In the genomic region with DNA sequence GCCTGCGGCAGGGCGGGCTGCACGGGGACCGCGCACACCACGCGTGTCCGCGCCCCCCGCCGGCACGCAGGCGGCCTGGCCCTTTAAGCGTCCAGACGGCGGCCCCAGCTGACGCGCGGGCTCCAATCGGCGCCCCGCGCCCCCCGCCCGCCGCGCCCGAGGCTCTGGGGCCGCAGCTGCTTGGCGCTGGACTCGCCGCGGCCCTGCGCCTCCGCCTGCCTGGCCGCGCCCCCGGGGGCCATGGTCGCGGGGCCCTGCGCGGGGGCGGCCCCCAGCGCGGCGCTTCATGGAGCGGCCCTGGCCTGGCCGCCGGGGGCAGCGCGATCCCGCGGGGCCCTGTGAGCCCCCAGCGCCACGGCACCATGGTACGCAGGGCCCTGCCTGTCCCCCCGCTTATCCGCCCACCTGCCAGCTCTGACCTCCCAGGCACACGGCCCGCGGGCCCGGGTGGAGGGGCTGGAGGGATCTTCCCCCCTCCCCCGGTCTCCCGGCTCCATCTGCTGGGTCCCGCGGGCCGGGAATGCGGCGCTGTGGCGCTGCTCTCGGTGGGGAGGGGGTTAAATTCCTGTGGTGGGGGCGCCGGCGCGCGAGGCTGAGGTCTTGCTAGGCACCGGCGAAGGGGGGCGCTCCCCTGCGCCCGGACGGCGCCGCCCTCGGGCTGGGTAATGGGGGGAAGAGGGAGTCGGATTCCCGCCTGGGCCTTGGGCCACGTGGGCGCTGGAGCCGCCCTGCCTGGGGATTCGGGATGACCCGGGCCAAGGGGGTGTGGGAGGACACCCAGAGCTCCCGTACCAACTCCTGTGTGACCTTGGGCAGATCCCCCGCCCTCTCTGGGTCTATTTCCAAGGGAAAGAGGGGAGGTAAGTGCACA, we compare ENCODE assay signal across 8 cellular contexts. TPM values are rescaled to one million over a fixed set of nuclear protein-coding genes. Genes with fewer than 3 reads are reported as not detected.
DNase-seq lines count a peak whose midpoint lies in the region; ATAC-seq, FAIRE-seq and TF ChIP-seq lines count a peak whose summit lies in the region.

No MANE protein-coding gene starts in this region.

- peaks cover 15% of the 10 kb centered on the region for H3K27me3 Mint-ChIP-seq in stimulated activated naive CD8-positive, alpha-beta T cell treated with anti-CD3 and anti-CD28 coated beads, Interleukin-15, amount 100 ng/mL, for 72 hours

- peak overlapping the region; percentile 71 to 89 (median 83) for H3K4me3 ChIP-seq in HepG2 (replicated peaks in 1 of 3; ENCODE audit: insufficient read depth in 1 of 3, low read depth in 2 of 3, low read length in 3 of 3)

- CTCF ChIA-PET in HepG2 (lab: Yijun Ruan, JAX; ENCODE audit: low intra/inter-chr PET ratio, low total read pairs) = no interaction called here

- H3K9me3 Mint-ChIP-seq in stimulated activated naive CD8-positive, alpha-beta T cell treated with anti-CD3 and anti-CD28 coated beads, Interleukin-15, amount 100 ng/mL, for 72 hours = no peaks in the 10 kb centered on the region

- peaks cover 21% of the 10 kb centered on the region for H3K4me1 Mint-ChIP-seq in stimulated activated naive CD8-positive, alpha-beta T cell treated with anti-CD3 and anti-CD28 coated beads, Interleukin-15, amount 100 ng/mL, for 72 hours

- H3K79me2 ChIP-seq in HepG2 (ENCODE audit: insufficient read depth, low read length) = peaks cover 7% of the 10 kb centered on the region

- H3K27ac Mint-ChIP-seq in stimulated activated naive CD8-positive, alpha-beta T cell treated with anti-CD3 and anti-CD28 coated beads, Interleukin-15, amount 100 ng/mL, for 72 hours = peak overlapping the region in 1 of 2 donors; percentile 27

- peak; percentile 83 for DNase-seq in AG08396 (ENCODE audit: low spot score)
- DNase-seq in GM13976 (ENCODE audit: low spot score) = peak; percentile 77
- DNase-seq in RPMI8226 = peak; percentile 42
- DNase-seq in ecto neural progenitor cell (ENCODE audit: low spot score) = peak; percentile 91
- DNase-seq in HepG2 (ENCODE audit: low spot score) = peak; percentile 44
- no peak for DNase-seq in stimulated activated naive CD8-positive, alpha-beta T cell treated with anti-CD3 and anti-CD28 coated beads, Interleukin-15, amount 100 ng/mL, for 72 hours

- no peaks in the 10 kb centered on the region for H3K36me3 ChIP-seq in HepG2 (replicated peaks in 1 of 2; ENCODE audit: control insufficient read depth in 1 of 2, insufficient read depth in 2 of 2, low read length in 2 of 2)

- no peaks in the 10 kb centered on the region for H3K9me3 ChIP-seq in HepG2 (ENCODE audit: low read length)

- POLR2A ChIA-PET in HepG2 (lab: Yijun Ruan, JAX) = interaction anchor here (1.0 kb wide), 1 partner anchor 92 kb away, joined by 3 read pairs; no protein-coding TSS in a partner anchor

- H3K27me3 ChIP-seq in HepG2 (ENCODE audit: control insufficient read depth in 1 of 2, insufficient read depth in 2 of 2, low read length in 2 of 2) = no peaks in the 10 kb centered on the region

- no peaks in the 10 kb centered on the region for H4K20me1 ChIP-seq in HepG2 (ENCODE audit: insufficient read depth, low read length)

- peak overlapping the region; percentile 80 for H3K9ac ChIP-seq in HepG2 (ENCODE audit: insufficient read depth, low read depth, low read length)

- H3K4me2 ChIP-seq in HepG2 (ENCODE audit: low read depth, low read length) = peak overlapping the region; percentile 90

- intact Hi-C loops in HepG2 (cut with micrococcal nuclease; ENCODE audit: unreplicated experiment) = loop anchor here (5.0 kb wide), 3 partner anchors 78 to 178 kb away; no protein-coding TSS in a partner anchor

- TSS peak; percentile 39 for BruUV-seq in HepG2 (replicated peaks; lab: Mats Ljungman, UMichigan)

- no peak for TF ChIP-seq POLR2A in HepG2 (IDR thresholded peaks at IDR 0.05; ENCODE audit: insufficient read depth in 1 of 2, low read depth in 2 of 2, low read length in 2 of 2)

- TF ChIP-seq RAD21 in HepG2 (CRISPR knock-in tag; IDR thresholded peaks at IDR 0.05) = peak; percentile 43; the same call in 1 of the 2 replicates

- ATAC-seq in HepG2 = peak; percentile 20
- peak; percentile 57 for ATAC-seq in stimulated activated naive CD8-positive, alpha-beta T cell treated with anti-CD3 and anti-CD28 coated beads, Interleukin-15, amount 100 ng/mL, for 72 hours
- ATAC-seq in GM18907 (IDR thresholded peaks at IDR 0.05; ENCODE audit: unreplicated experiment) = no peak
- ATAC-seq in HG02973 (IDR thresholded peaks at IDR 0.05; ENCODE audit: unreplicated experiment) = no peak

- TF ChIP-seq CTCF in GM13976 (IDR thresholded peaks at IDR 0.05; ENCODE audit: borderline replicate concordance, control extremely low read depth, extremely low read depth, insufficient read depth, missing control alignments) (no peak), HepG2 (CRISPR knock-in tag; IDR thresholded peaks at IDR 0.05) (peak; percentile 65)

- peaks cover 62% of the 10 kb centered on the region for H3K4me1 ChIP-seq in HepG2 (ENCODE audit: insufficient read depth, low read length)

- H3K4me3 Mint-ChIP-seq in stimulated activated naive CD8-positive, alpha-beta T cell treated with anti-CD3 and anti-CD28 coated beads, Interleukin-15, amount 100 ng/mL, for 72 hours = peak overlapping the region; percentile 19 to 46

- FAIRE-seq in HepG2 (lab: Jason Lieb, UNC) = no peak

- in situ Hi-C loops in GM13976 (cut with MboI; ENCODE audit: low sequenced_read_pairs, unreplicated experiment) (no loop called here), HepG2 (cut with HindIII; ENCODE audit: extremely low pct_ligation_motif_present, low pct_unique_long_range_greater_than_20kb) (loop anchor here (5.0 kb wide), 1 partner anchor 93 kb away; no protein-coding TSS in a partner anchor)

- no CpG with 5 or more reads among the region's 94 CpGs for WGBS in HepG2 (ENCODE audit: low lambda C conversion rate)

- no peak overlapping the region for H2AFZ ChIP-seq in HepG2 (ENCODE audit: low read length)

- TF ChIP-seq EP300 in HepG2 (IDR thresholded peaks at IDR 0.05; ENCODE audit: low read depth in 2 of 2, low read length in 2 of 2) = peak in 1 of 2 experiments; percentile 2; a peak in 1 of 4 replicates
- TF ChIP-seq EP300 in HepG2 (CRISPR knock-in tag; IDR thresholded peaks at IDR 0.05; ENCODE audit: borderline replicate concordance) = no peak; the same call in 1 of the 2 replicates

- peak overlapping the region; percentile 59 for H3K27ac ChIP-seq in HepG2 (ENCODE audit: extremely low read length, insufficient read depth, low read length)

RNA-seq across cellular contexts. Expression of a gene that starts 1.1 kb away (rescaled TPM):
- total RNA-seq in HepG2 (2016; rRNA removed; fragmentation: Illumina TruSeq; extraction: Trizol) = 1.4 and 3.1 TPM in 2 replicates
- total RNA-seq in HepG2 (2016; cell fraction: cytosol; rRNA removed; fragmentation: Illumina TruSeq; extraction: Trizol; ENCODE audit: low read depth) = 0.20 and 0.44 TPM in 2 replicates
- total RNA-seq in HepG2 (2016; cell fraction: insoluble cytoplasmic fraction; rRNA removed; fragmentation: Illumina TruSeq; extraction: Trizol) = 1.4 and 3.1 TPM in 2 replicates
- total RNA-seq in HepG2 (2016; cell fraction: membrane; rRNA removed; fragmentation: Illumina TruSeq; extraction: Trizol) = 1.5 and 1.6 TPM in 2 replicates
- 2.9 and 3.4 TPM in 2 replicates for total RNA-seq in HepG2 (2016; cell fraction: nucleus; rRNA removed; fragmentation: Illumina TruSeq; extraction: Trizol)
- polyA plus RNA-seq in HepG2 (2011; rRNA removed) = 1.5 and 2.4 TPM in 2 replicates
- polyA plus RNA-seq in HepG2 (2011; cell fraction: cytosol; rRNA removed) = 1.3 and 1.5 TPM in 2 replicates
- 5.0 and 5.4 TPM in 2 replicates for polyA plus RNA-seq in HepG2 (2011; cell fraction: nucleus; rRNA removed)
- 1.1 and 1.5 TPM in 2 replicates for polyA plus RNA-seq in HepG2 (2012)
- 0.19 and 0.20 TPM in 2 replicates for polyA plus RNA-seq in HepG2 (2016; cell fraction: cytosol; fragmentation: Illumina TruSeq; extraction: Trizol; ENCODE audit: low read depth)
- polyA plus RNA-seq in HepG2 (2016; cell fraction: insoluble cytoplasmic fraction; fragmentation: Illumina TruSeq; extraction: Trizol; ENCODE audit: low read depth) = 1.4 and 1.5 TPM in 2 replicates
- 0.82 and 1.3 TPM in 2 replicates for polyA plus RNA-seq in HepG2 (2016; cell fraction: membrane; fragmentation: Illumina TruSeq; extraction: Trizol; ENCODE audit: low read depth)
- polyA plus RNA-seq in HepG2 (2016; cell fraction: nucleus; fragmentation: Illumina TruSeq; extraction: Trizol; ENCODE audit: insufficient read depth, low read depth) = 2.3 and 3.8 TPM in 2 replicates
- 7.3 and 12.7 TPM in 2 replicates for polyA minus RNA-seq in HepG2 (2011; rRNA and poly(A)+ RNA removed; ENCODE audit: low replicate concordance)
- polyA minus RNA-seq in HepG2 (2011; cell fraction: cytosol; rRNA and poly(A)+ RNA removed) = 1.7 and 1.8 TPM in 2 replicates
- polyA minus RNA-seq in HepG2 (2011; cell fraction: nucleus; rRNA and poly(A)+ RNA removed) = 4.7 and 5.2 TPM in 2 replicates

RNA-seq across cellular contexts. Expression of a gene that starts 30.8 kb away (rescaled TPM):
- not detected in 2 replicates for total RNA-seq in HepG2 (2016; rRNA removed; fragmentation: Illumina TruSeq; extraction: Trizol)
- total RNA-seq in HepG2 (2016; cell fraction: cytosol; rRNA removed; fragmentation: Illumina TruSeq; extraction: Trizol; ENCODE audit: low read depth) = not detected in 2 replicates
- not detected in 2 replicates for total RNA-seq in HepG2 (2016; cell fraction: insoluble cytoplasmic fraction; rRNA removed; fragmentation: Illumina TruSeq; extraction: Trizol)
- not detected in 2 replicates for total RNA-seq in HepG2 (2016; cell fraction: membrane; rRNA removed; fragmentation: Illumina TruSeq; extraction: Trizol)
- not detected in 2 replicates for total RNA-seq in HepG2 (2016; cell fraction: nucleus; rRNA removed; fragmentation: Illumina TruSeq; extraction: Trizol)
- not detected in 2 replicates for polyA plus RNA-seq in HepG2 (2011; rRNA removed)
- not detected in 2 replicates for polyA plus RNA-seq in HepG2 (2011; cell fraction: cytosol; rRNA removed)
- not detected in 2 replicates for polyA plus RNA-seq in HepG2 (2011; cell fraction: nucleus; rRNA removed)
- not detected in 2 replicates for polyA plus RNA-seq in HepG2 (2012)
- polyA plus RNA-seq in HepG2 (2016; cell fraction: cytosol; fragmentation: Illumina TruSeq; extraction: Trizol; ENCODE audit: low read depth) = not detected in 2 replicates
- polyA plus RNA-seq in HepG2 (2016; cell fraction: insoluble cytoplasmic fraction; fragmentation: Illumina TruSeq; extraction: Trizol; ENCODE audit: low read depth) = not detected in 2 replicates
- not detected in 2 replicates for polyA plus RNA-seq in HepG2 (2016; cell fraction: membrane; fragmentation: Illumina TruSeq; extraction: Trizol; ENCODE audit: low read depth)
- polyA plus RNA-seq in HepG2 (2016; cell fraction: nucleus; fragmentation: Illumina TruSeq; extraction: Trizol; ENCODE audit: insufficient read depth, low read depth) = not detected in 2 replicates
- 0.12 TPM in 1 of 2 replicates, not detected in the other for polyA minus RNA-seq in HepG2 (2011; rRNA and poly(A)+ RNA removed; ENCODE audit: low replicate concordance)
- not detected in 2 replicates for polyA minus RNA-seq in HepG2 (2011; cell fraction: cytosol; rRNA and poly(A)+ RNA removed)
- polyA minus RNA-seq in HepG2 (2011; cell fraction: nucleus; rRNA and poly(A)+ RNA removed) = not detected in 2 replicates

RNA-seq across cellular contexts. Expression of a gene that starts 48.0 kb away (rescaled TPM):
- total RNA-seq in HepG2 (2016; rRNA removed; fragmentation: Illumina TruSeq; extraction: Trizol) = not detected in 2 replicates
- not detected in 2 replicates for total RNA-seq in HepG2 (2016; cell fraction: cytosol; rRNA removed; fragmentation: Illumina TruSeq; extraction: Trizol; ENCODE audit: low read depth)
- not detected in 2 replicates for total RNA-seq in HepG2 (2016; cell fraction: insoluble cytoplasmic fraction; rRNA removed; fragmentation: Illumina TruSeq; extraction: Trizol)
- total RNA-seq in HepG2 (2016; cell fraction: membrane; rRNA removed; fragmentation: Illumina TruSeq; extraction: Trizol) = not detected in 2 replicates
- total RNA-seq in HepG2 (2016; cell fraction: nucleus; rRNA removed; fragmentation: Illumina TruSeq; extraction: Trizol) = 0.62 TPM in 1 of 2 replicates, not detected in the other
- 0.04 and 0.26 TPM in 2 replicates for polyA plus RNA-seq in HepG2 (2011; rRNA removed)
- polyA plus RNA-seq in HepG2 (2011; cell fraction: cytosol; rRNA removed) = 0.08 TPM in 2 replicates
- polyA plus RNA-seq in HepG2 (2011; cell fraction: nucleus; rRNA removed) = 0.74 and 1.2 TPM in 2 replicates
- polyA plus RNA-seq in HepG2 (2012) = not detected in 2 replicates
- not detected in 2 replicates for polyA plus RNA-seq in HepG2 (2016; cell fraction: cytosol; fragmentation: Illumina TruSeq; extraction: Trizol; ENCODE audit: low read depth)
- not detected in 2 replicates for polyA plus RNA-seq in HepG2 (2016; cell fraction: insoluble cytoplasmic fraction; fragmentation: Illumina TruSeq; extraction: Trizol; ENCODE audit: low read depth)
- not detected in 2 replicates for polyA plus RNA-seq in HepG2 (2016; cell fraction: membrane; fragmentation: Illumina TruSeq; extraction: Trizol; ENCODE audit: low read depth)
- polyA plus RNA-seq in HepG2 (2016; cell fraction: nucleus; fragmentation: Illumina TruSeq; extraction: Trizol; ENCODE audit: insufficient read depth, low read depth) = not detected in 2 replicates
- not detected in 2 replicates for polyA minus RNA-seq in HepG2 (2011; rRNA and poly(A)+ RNA removed; ENCODE audit: low replicate concordance)
- polyA minus RNA-seq in HepG2 (2011; cell fraction: cytosol; rRNA and poly(A)+ RNA removed) = not detected in 2 replicates
- polyA minus RNA-seq in HepG2 (2011; cell fraction: nucleus; rRNA and poly(A)+ RNA removed) = 0.62 TPM in 1 of 2 replicates, not detected in the other

RNA-seq across cellular contexts. Expression of a gene that starts 54.1 kb away (rescaled TPM):
- 24.9 and 59.6 TPM in 2 replicates for total RNA-seq in HepG2 (2016; rRNA removed; fragmentation: Illumina TruSeq; extraction: Trizol)
- 14.8 and 15.5 TPM in 2 replicates for total RNA-seq in HepG2 (2016; cell fraction: cytosol; rRNA removed; fragmentation: Illumina TruSeq; extraction: Trizol; ENCODE audit: low read depth)
- 23.0 and 60.3 TPM in 2 replicates for total RNA-seq in HepG2 (2016; cell fraction: insoluble cytoplasmic fraction; rRNA removed; fragmentation: Illumina TruSeq; extraction: Trizol)
- total RNA-seq in HepG2 (2016; cell fraction: membrane; rRNA removed; fragmentation: Illumina TruSeq; extraction: Trizol) = 11.2 and 12.9 TPM in 2 replicates
- 180 and 195 TPM in 2 replicates for total RNA-seq in HepG2 (2016; cell fraction: nucleus; rRNA removed; fragmentation: Illumina TruSeq; extraction: Trizol)
- 35.0 and 41.3 TPM in 2 replicates for polyA plus RNA-seq in HepG2 (2011; rRNA removed)
- 3.9 and 5.3 TPM in 2 replicates for polyA plus RNA-seq in HepG2 (2011; cell fraction: cytosol; rRNA removed)
- 102 and 127 TPM in 2 replicates for polyA plus RNA-seq in HepG2 (2011; cell fraction: nucleus; rRNA removed)
- 39.9 and 52.7 TPM in 2 replicates for polyA plus RNA-seq in HepG2 (2012)
- polyA plus RNA-seq in HepG2 (2016; cell fraction: cytosol; fragmentation: Illumina TruSeq; extraction: Trizol; ENCODE audit: low read depth) = 0.61 and 0.64 TPM in 2 replicates
- polyA plus RNA-seq in HepG2 (2016; cell fraction: insoluble cytoplasmic fraction; fragmentation: Illumina TruSeq; extraction: Trizol; ENCODE audit: low read depth) = 14.4 and 15.0 TPM in 2 replicates
- 2.1 and 2.2 TPM in 2 replicates for polyA plus RNA-seq in HepG2 (2016; cell fraction: membrane; fragmentation: Illumina TruSeq; extraction: Trizol; ENCODE audit: low read depth)
- polyA plus RNA-seq in HepG2 (2016; cell fraction: nucleus; fragmentation: Illumina TruSeq; extraction: Trizol; ENCODE audit: insufficient read depth, low read depth) = 227 and 250 TPM in 2 replicates
- 26.3 and 26.4 TPM in 2 replicates for polyA minus RNA-seq in HepG2 (2011; rRNA and poly(A)+ RNA removed; ENCODE audit: low replicate concordance)
- polyA minus RNA-seq in HepG2 (2011; cell fraction: cytosol; rRNA and poly(A)+ RNA removed) = 7.3 and 10.2 TPM in 2 replicates
- polyA minus RNA-seq in HepG2 (2011; cell fraction: nucleus; rRNA and poly(A)+ RNA removed) = 385 and 392 TPM in 2 replicates

Comparison
In these comparisons a context has a peak if more than half of its experiments do, and no peak if none do; other contexts are left out.
1. DNase-seq: peak in AG08396 (single experiment), GM13976 (single experiment), RPMI8226 (single experiment), ecto neural progenitor cell (single experiment) and HepG2 (single experiment); none in stimulated activated naive CD8-positive, alpha-beta T cell treated with anti-CD3 and anti-CD28 coated beads, Interleukin-15, amount 100 ng/mL, for 72 hours (0 of 2).
2. ATAC-seq: peak in HepG2 (single experiment) and stimulated activated naive CD8-positive, alpha-beta T cell treated with anti-CD3 and anti-CD28 coated beads, Interleukin-15, amount 100 ng/mL, for 72 hours (single experiment); none in GM18907 (single experiment) and HG02973 (single experiment).